Comparison of ENCODE assay signal across 1 cellular context in genomic region chr16:55454861-55455260, GRCh38.
TF ChIP-seq lines count a peak whose summit lies in the region.

No MANE protein-coding gene starts in this region.

TF ChIP-seq in GM12878, 131 proteins besides CTCF, POLR2A, EP300 and RAD21:
- peak; percentile 71 for TF ChIP-seq BCL3 (IDR thresholded peaks at IDR 0.05; ENCODE audit: borderline replicate concordance, insufficient read depth, low read depth, low read length, poor library complexity, severe bottlenecking)
- TF ChIP-seq PAX8 (IDR thresholded peaks at IDR 0.05) = no peak
